In genomic region chr9:34625087-34625486, GRCh38 we compare ENCODE assay signal across 21 cellular contexts. TPM values are rescaled to one million over a fixed set of nuclear protein-coding genes. Genes with fewer than 3 reads are reported as not detected.
DNase-seq lines count a peak whose midpoint lies in the region; ATAC-seq, FAIRE-seq and TF ChIP-seq lines count a peak whose summit lies in the region.
"Had no signal": no experiment of that assay in that cellular context is flagged by ENCODE, and none has a peak within 500 bp of the region (broad histone marks: within the 10 kb centered on the region; RNA-seq: fewer than 3 reads in every experiment).

No MANE protein-coding gene starts in this region.

- H3K36me3 ChIP-seq in HepG2 (replicated peaks in 1 of 2; ENCODE audit: control insufficient read depth in 1 of 2, insufficient read depth in 2 of 2, low read length in 2 of 2) (no peaks in the 10 kb centered on the region), right lobe of liver (no peaks in the 10 kb centered on the region), smooth muscle cell (ENCODE audit: low read depth) (no peaks in the 10 kb centered on the region)
- H3K36me3 ChIP-seq: BLaER1 had no signal

- BruUV-seq in HepG2 (replicated peaks; lab: Mats Ljungman, UMichigan): no TSS peak

- H3K27me3 ChIP-seq in HepG2 (ENCODE audit: control insufficient read depth in 1 of 2, insufficient read depth in 2 of 2, low read length in 2 of 2) (peaks cover 4 to 20% of the 10 kb centered on the region in 2 experiments; a peak in 3 of 5 replicates), right lobe of liver (no peaks in the 10 kb centered on the region), smooth muscle cell (ENCODE audit: low read depth) (peaks cover 63% of the 10 kb centered on the region)

- intact Hi-C loops in HepG2 (cut with micrococcal nuclease; ENCODE audit: unreplicated experiment): no loop called here
- intact Hi-C loops in right lobe of liver (cut with DNase I): no loop called here

- H3K79me2 ChIP-seq in HepG2 (ENCODE audit: insufficient read depth, low read length) (no peaks in the 10 kb centered on the region), smooth muscle cell (ENCODE audit: low read depth) (no peaks in the 10 kb centered on the region)

- no peaks in the 10 kb centered on the region for H3F3A ChIP-seq in smooth muscle cell (ENCODE audit: low read depth)

- H2AFZ ChIP-seq in HepG2 (ENCODE audit: low read length) (no peak overlapping the region), smooth muscle cell (ENCODE audit: low read depth) (no peak overlapping the region)
- H2AFZ ChIP-seq: GM23248 had no signal

- no peaks in the 10 kb centered on the region for H3K9me3 ChIP-seq in HepG2 (ENCODE audit: low read length)
- H3K9me3 ChIP-seq in right lobe of liver: no peaks in the 10 kb centered on the region
- H3K9me3 ChIP-seq in iPS-18c (ENCODE audit: control insufficient read depth, insufficient read depth, low read length): peaks cover 2% of the 10 kb centered on the region
- no peaks in the 10 kb centered on the region for H3K9me3 ChIP-seq in smooth muscle cell (replicated peaks; ENCODE audit: low read depth)

- H3K4me3 ChIP-seq in HepG2 (replicated peaks in 1 of 3; ENCODE audit: insufficient read depth in 1 of 3, low read depth in 2 of 3, low read length in 3 of 3) (no peak overlapping the region), right lobe of liver (no peak overlapping the region), iPS-18c (ENCODE audit: insufficient read depth, low read depth, low read length) (peak overlapping the region; percentile 43; the same call in 1 of the 2 replicates), smooth muscle cell (no peak overlapping the region)
- H3K4me3 ChIP-seq: BLaER1, GM23248 had no signal

- POLR2A ChIA-PET in HepG2 (lab: Yijun Ruan, JAX): no interaction called here

- TF ChIP-seq EP300 in HepG2 (IDR thresholded peaks at IDR 0.05; ENCODE audit: low read depth in 2 of 2, low read length in 2 of 2) (no peak), HepG2 (CRISPR knock-in tag; IDR thresholded peaks at IDR 0.05; ENCODE audit: borderline replicate concordance) (no peak)

- H3K9ac ChIP-seq in HepG2 (ENCODE audit: insufficient read depth, low read depth, low read length) (no peak overlapping the region), smooth muscle cell (ENCODE audit: low read depth) (no peak overlapping the region)
- H3K9ac ChIP-seq: BLaER1, GM23248 had no signal

- WGBS in HepG2 (ENCODE audit: low lambda C conversion rate): 49% methylated on average over 6 of the region's 6 CpGs
- 56% methylated on average over 3 of the region's 6 CpGs for WGBS in right lobe of liver (ENCODE audit: insufficient coverage, low coverage, low lambda C conversion rate, missing lambda C conversion rate)
- WGBS in smooth muscle cell (ENCODE audit: low lambda C conversion rate): 50% methylated on average over 6 of the region's 6 CpGs

- in situ Hi-C loops in HepG2 (cut with HindIII; ENCODE audit: extremely low pct_ligation_motif_present, low pct_unique_long_range_greater_than_20kb): no loop called here

- TF ChIP-seq POLR2A in HepG2 (IDR thresholded peaks at IDR 0.05; ENCODE audit: insufficient read depth in 1 of 2, low read depth in 2 of 2, low read length in 2 of 2) (no peak), right lobe of liver (IDR thresholded peaks at IDR 0.05) (no peak)

- H4K20me1 ChIP-seq in HepG2 (ENCODE audit: insufficient read depth, low read length): no peaks in the 10 kb centered on the region
- H4K20me1 ChIP-seq in smooth muscle cell (ENCODE audit: low read depth): no peaks in the 10 kb centered on the region

- no peak overlapping the region for H3K27ac ChIP-seq in HepG2 (ENCODE audit: extremely low read length, insufficient read depth, low read length)
- H3K27ac ChIP-seq in right lobe of liver: no peak overlapping the region
- no peak overlapping the region for H3K27ac ChIP-seq in smooth muscle cell (ENCODE audit: low read depth)
- H3K27ac ChIP-seq: BLaER1, GM23248 had no signal

- H3K4me1 ChIP-seq in HepG2 (ENCODE audit: insufficient read depth, low read length): peaks cover 31% of the 10 kb centered on the region
- peaks cover 0 to 16% (median under 1%) of the 10 kb centered on the region in 4 donors for H3K4me1 ChIP-seq in right lobe of liver
- peaks cover 27% of the 10 kb centered on the region for H3K4me1 ChIP-seq in smooth muscle cell (ENCODE audit: low read depth)

- H3K4me2 ChIP-seq in HepG2 (ENCODE audit: low read depth, low read length) (no peak overlapping the region), smooth muscle cell (peak overlapping the region; percentile 40)

- no peak for ATAC-seq in HepG2
- no peak for ATAC-seq in right lobe of liver
- ATAC-seq: HCT116 had no signal

- no peak for TF ChIP-seq RAD21 in HepG2 (CRISPR knock-in tag; IDR thresholded peaks at IDR 0.05)

- TF ChIP-seq CTCF in HepG2 (CRISPR knock-in tag; IDR thresholded peaks at IDR 0.05) (no peak), right lobe of liver (IDR thresholded peaks at IDR 0.05) (no peak), smooth muscle cell (IDR thresholded peaks at IDR 0.05; ENCODE audit: borderline replicate concordance, insufficient read depth, poor library complexity, severe bottlenecking) (no peak)

- CTCF ChIA-PET in HepG2 (lab: Yijun Ruan, JAX; ENCODE audit: low intra/inter-chr PET ratio, low total read pairs): no interaction called here

- DNase-seq in HepG2 (ENCODE audit: low spot score) (no peak), right lobe of liver (no peak), smooth muscle cell (lab: John Stamatoyannopoulos, UW; ENCODE audit: unreplicated experiment) (no peak), NCI-H2227 (lab: John Stamatoyannopoulos, UW; ENCODE audit: unreplicated experiment) (no peak)
- DNase-seq in activated CD4-positive, CD25-positive, alpha-beta regulatory T cell treated with anti-CD3 and anti-CD28 coated beads, Interleukin-2, amount 50 U/mL, for 72 hours: no peak
- DNase-seq: CD4-positive, alpha-beta memory T cell; DMS153; GDM1; GM23248; KBM-7; NCI-H1105 treated with DMSO at 0.1 percent for 48 hours; NCI-H1694; NCI-H2081 treated with DMSO at 0.1 percent for 48 hours; Right ventricle myocardium superior had no signal

- no peak for FAIRE-seq in HepG2 (lab: Jason Lieb, UNC)
- FAIRE-seq: A204.1, RCC 7860 had no signal

RNA-seq across cellular contexts. Expression of gene ARID3C, which starts 3.8 kb away (rescaled TPM):
- total RNA-seq in HepG2 (2016; rRNA removed; fragmentation: Illumina TruSeq; extraction: Trizol) (not detected in 2 replicates), right lobe of liver (1 to 10 TPM; 1.7 to 6.7 (median 2.5) TPM), smooth muscle cell (not detected in 2 replicates)
- total RNA-seq in HepG2 (2016; cell fraction: cytosol; rRNA removed; fragmentation: Illumina TruSeq; extraction: Trizol; ENCODE audit: low read depth): not detected in 2 replicates
- not detected in 2 replicates for total RNA-seq in HepG2 (2016; cell fraction: insoluble cytoplasmic fraction; rRNA removed; fragmentation: Illumina TruSeq; extraction: Trizol)
- not detected in 2 replicates for total RNA-seq in HepG2 (2016; cell fraction: membrane; rRNA removed; fragmentation: Illumina TruSeq; extraction: Trizol)
- total RNA-seq in HepG2 (2016; cell fraction: nucleus; rRNA removed; fragmentation: Illumina TruSeq; extraction: Trizol): not detected in 2 replicates
- polyA plus RNA-seq in HepG2 (2011; rRNA removed) (not detected in 2 replicates), smooth muscle cell (0.40 and 0.45 TPM in 2 replicates)
- polyA plus RNA-seq in HepG2 (2011; cell fraction: cytosol; rRNA removed): not detected in 2 replicates
- 0.17 and 0.34 TPM in 2 replicates for polyA plus RNA-seq in HepG2 (2011; cell fraction: nucleus; rRNA removed)
- 0.12 TPM in 1 of 2 replicates, not detected in the other for polyA plus RNA-seq in HepG2 (2012)
- not detected in 2 replicates for polyA plus RNA-seq in HepG2 (2016; cell fraction: cytosol; fragmentation: Illumina TruSeq; extraction: Trizol; ENCODE audit: low read depth)
- polyA plus RNA-seq in HepG2 (2016; cell fraction: insoluble cytoplasmic fraction; fragmentation: Illumina TruSeq; extraction: Trizol; ENCODE audit: low read depth): not detected in 2 replicates
- not detected in 2 replicates for polyA plus RNA-seq in HepG2 (2016; cell fraction: membrane; fragmentation: Illumina TruSeq; extraction: Trizol; ENCODE audit: low read depth)
- 0.45 TPM in 1 of 2 replicates, not detected in the other for polyA plus RNA-seq in HepG2 (2016; cell fraction: nucleus; fragmentation: Illumina TruSeq; extraction: Trizol; ENCODE audit: insufficient read depth, low read depth)
- not detected in 2 replicates for polyA minus RNA-seq in HepG2 (2011; rRNA and poly(A)+ RNA removed; ENCODE audit: low replicate concordance)
- not detected in 2 replicates for polyA minus RNA-seq in HepG2 (2011; cell fraction: cytosol; rRNA and poly(A)+ RNA removed)
- not detected in 2 replicates for polyA minus RNA-seq in HepG2 (2011; cell fraction: nucleus; rRNA and poly(A)+ RNA removed)
- total RNA-seq: CD4-positive, alpha-beta memory T cell; Daoy; NCI-H460; Right ventricle myocardium superior had no signal
- polyA plus RNA-seq: CD4-positive, alpha-beta memory T cell; GM23248 had no signal

RNA-seq across cellular contexts. Expression of gene DCTN3, which starts 4.8 kb away (rescaled TPM):
- total RNA-seq in HepG2 (2016; rRNA removed; fragmentation: Illumina TruSeq; extraction: Trizol) (27.4 and 30.8 TPM in 2 replicates), right lobe of liver (10 to 100 TPM; 26.4 to 36.8 (median 32.7) TPM), smooth muscle cell (76.4 and 87.6 TPM in 2 replicates)
- total RNA-seq in HepG2 (2016; cell fraction: cytosol; rRNA removed; fragmentation: Illumina TruSeq; extraction: Trizol; ENCODE audit: low read depth): 11.0 and 11.1 TPM in 2 replicates
- 29.0 and 29.5 TPM in 2 replicates for total RNA-seq in HepG2 (2016; cell fraction: insoluble cytoplasmic fraction; rRNA removed; fragmentation: Illumina TruSeq; extraction: Trizol)
- total RNA-seq in HepG2 (2016; cell fraction: membrane; rRNA removed; fragmentation: Illumina TruSeq; extraction: Trizol): 15.9 and 16.4 TPM in 2 replicates
- total RNA-seq in HepG2 (2016; cell fraction: nucleus; rRNA removed; fragmentation: Illumina TruSeq; extraction: Trizol): 15.7 and 15.9 TPM in 2 replicates
- polyA plus RNA-seq in HepG2 (2011; rRNA removed) (32.8 and 34.5 TPM in 2 replicates), smooth muscle cell (142 and 164 TPM in 2 replicates)
- polyA plus RNA-seq in HepG2 (2011; cell fraction: cytosol; rRNA removed): 32.8 and 40.8 TPM in 2 replicates
- 36.1 and 42.7 TPM in 2 replicates for polyA plus RNA-seq in HepG2 (2011; cell fraction: nucleus; rRNA removed)
- polyA plus RNA-seq in HepG2 (2012): 27.8 and 28.4 TPM in 2 replicates
- polyA plus RNA-seq in HepG2 (2016; cell fraction: cytosol; fragmentation: Illumina TruSeq; extraction: Trizol; ENCODE audit: low read depth): 15.7 and 17.6 TPM in 2 replicates
- polyA plus RNA-seq in HepG2 (2016; cell fraction: insoluble cytoplasmic fraction; fragmentation: Illumina TruSeq; extraction: Trizol; ENCODE audit: low read depth): 38.4 and 45.3 TPM in 2 replicates
- 19.8 and 22.1 TPM in 2 replicates for polyA plus RNA-seq in HepG2 (2016; cell fraction: membrane; fragmentation: Illumina TruSeq; extraction: Trizol; ENCODE audit: low read depth)
- 37.1 and 38.5 TPM in 2 replicates for polyA plus RNA-seq in HepG2 (2016; cell fraction: nucleus; fragmentation: Illumina TruSeq; extraction: Trizol; ENCODE audit: insufficient read depth, low read depth)
- 25.6 and 63.0 TPM in 2 replicates for polyA minus RNA-seq in HepG2 (2011; rRNA and poly(A)+ RNA removed; ENCODE audit: low replicate concordance)
- polyA minus RNA-seq in HepG2 (2011; cell fraction: cytosol; rRNA and poly(A)+ RNA removed): 6.0 and 6.2 TPM in 2 replicates
- 17.4 and 23.5 TPM in 2 replicates for polyA minus RNA-seq in HepG2 (2011; cell fraction: nucleus; rRNA and poly(A)+ RNA removed)

RNA-seq across cellular contexts. Expression of gene SIGMAR1, which starts 12.5 kb away (rescaled TPM):
- total RNA-seq in HepG2 (2016; rRNA removed; fragmentation: Illumina TruSeq; extraction: Trizol) (28.5 and 60.8 TPM in 2 replicates), right lobe of liver (100 to 1,000 TPM in 5 of 6 experiments, 10 to 100 TPM in 1; 69.3 to 237 (median 123) TPM), smooth muscle cell (99.6 and 105 TPM in 2 replicates)
- 29.7 and 36.9 TPM in 2 replicates for total RNA-seq in HepG2 (2016; cell fraction: cytosol; rRNA removed; fragmentation: Illumina TruSeq; extraction: Trizol; ENCODE audit: low read depth)
- 27.0 and 60.5 TPM in 2 replicates for total RNA-seq in HepG2 (2016; cell fraction: insoluble cytoplasmic fraction; rRNA removed; fragmentation: Illumina TruSeq; extraction: Trizol)
- 57.4 and 66.9 TPM in 2 replicates for total RNA-seq in HepG2 (2016; cell fraction: membrane; rRNA removed; fragmentation: Illumina TruSeq; extraction: Trizol)
- total RNA-seq in HepG2 (2016; cell fraction: nucleus; rRNA removed; fragmentation: Illumina TruSeq; extraction: Trizol): 47.9 and 57.4 TPM in 2 replicates
- polyA plus RNA-seq in HepG2 (2011; rRNA removed) (38.9 and 45.9 TPM in 2 replicates), smooth muscle cell (152 and 192 TPM in 2 replicates)
- polyA plus RNA-seq in HepG2 (2011; cell fraction: cytosol; rRNA removed): 46.5 and 47.9 TPM in 2 replicates
- 28.6 and 40.8 TPM in 2 replicates for polyA plus RNA-seq in HepG2 (2011; cell fraction: nucleus; rRNA removed)
- 57.8 and 68.0 TPM in 2 replicates for polyA plus RNA-seq in HepG2 (2012)
- 54.4 and 69.4 TPM in 2 replicates for polyA plus RNA-seq in HepG2 (2016; cell fraction: cytosol; fragmentation: Illumina TruSeq; extraction: Trizol; ENCODE audit: low read depth)
- polyA plus RNA-seq in HepG2 (2016; cell fraction: insoluble cytoplasmic fraction; fragmentation: Illumina TruSeq; extraction: Trizol; ENCODE audit: low read depth): 55.2 and 61.1 TPM in 2 replicates
- 86.0 and 102 TPM in 2 replicates for polyA plus RNA-seq in HepG2 (2016; cell fraction: membrane; fragmentation: Illumina TruSeq; extraction: Trizol; ENCODE audit: low read depth)
- polyA plus RNA-seq in HepG2 (2016; cell fraction: nucleus; fragmentation: Illumina TruSeq; extraction: Trizol; ENCODE audit: insufficient read depth, low read depth): 131 and 132 TPM in 2 replicates
- 71.0 and 231 TPM in 2 replicates for polyA minus RNA-seq in HepG2 (2011; rRNA and poly(A)+ RNA removed; ENCODE audit: low replicate concordance)
- polyA minus RNA-seq in HepG2 (2011; cell fraction: cytosol; rRNA and poly(A)+ RNA removed): 23.8 and 24.9 TPM in 2 replicates
- polyA minus RNA-seq in HepG2 (2011; cell fraction: nucleus; rRNA and poly(A)+ RNA removed): 13.3 and 18.3 TPM in 2 replicates

RNA-seq across cellular contexts. Expression of gene RPP25L, which starts 13.2 kb away (rescaled TPM):
- total RNA-seq in HepG2 (2016; rRNA removed; fragmentation: Illumina TruSeq; extraction: Trizol): 24.5 and 32.1 TPM in 2 replicates
- total RNA-seq in HepG2 (2016; cell fraction: cytosol; rRNA removed; fragmentation: Illumina TruSeq; extraction: Trizol; ENCODE audit: low read depth): 11.7 and 12.9 TPM in 2 replicates
- 25.9 and 30.1 TPM in 2 replicates for total RNA-seq in HepG2 (2016; cell fraction: insoluble cytoplasmic fraction; rRNA removed; fragmentation: Illumina TruSeq; extraction: Trizol)
- 15.6 and 18.9 TPM in 2 replicates for total RNA-seq in HepG2 (2016; cell fraction: membrane; rRNA removed; fragmentation: Illumina TruSeq; extraction: Trizol)
- 10.0 and 12.4 TPM in 2 replicates for total RNA-seq in HepG2 (2016; cell fraction: nucleus; rRNA removed; fragmentation: Illumina TruSeq; extraction: Trizol)
- polyA plus RNA-seq in HepG2 (2011; rRNA removed): 27.3 and 31.2 TPM in 2 replicates
- polyA plus RNA-seq in HepG2 (2011; cell fraction: cytosol; rRNA removed): 27.2 and 38.8 TPM in 2 replicates
- polyA plus RNA-seq in HepG2 (2011; cell fraction: nucleus; rRNA removed): 14.2 and 16.4 TPM in 2 replicates
- polyA plus RNA-seq in HepG2 (2012): 15.8 and 18.2 TPM in 2 replicates
- 11.0 and 13.0 TPM in 2 replicates for polyA plus RNA-seq in HepG2 (2016; cell fraction: cytosol; fragmentation: Illumina TruSeq; extraction: Trizol; ENCODE audit: low read depth)
- polyA plus RNA-seq in HepG2 (2016; cell fraction: insoluble cytoplasmic fraction; fragmentation: Illumina TruSeq; extraction: Trizol; ENCODE audit: low read depth): 26.3 and 26.5 TPM in 2 replicates
- 11.2 and 12.0 TPM in 2 replicates for polyA plus RNA-seq in HepG2 (2016; cell fraction: membrane; fragmentation: Illumina TruSeq; extraction: Trizol; ENCODE audit: low read depth)
- polyA plus RNA-seq in HepG2 (2016; cell fraction: nucleus; fragmentation: Illumina TruSeq; extraction: Trizol; ENCODE audit: insufficient read depth, low read depth): 13.1 and 17.9 TPM in 2 replicates
- polyA minus RNA-seq in HepG2 (2011; rRNA and poly(A)+ RNA removed; ENCODE audit: low replicate concordance): 17.6 and 31.0 TPM in 2 replicates
- 11.2 and 11.8 TPM in 2 replicates for polyA minus RNA-seq in HepG2 (2011; cell fraction: cytosol; rRNA and poly(A)+ RNA removed)
- polyA minus RNA-seq in HepG2 (2011; cell fraction: nucleus; rRNA and poly(A)+ RNA removed): 5.3 and 5.7 TPM in 2 replicates
- total RNA-seq in right lobe of liver: 10 to 100 TPM; 15.2 to 29.1 (median 25.0) TPM
- total RNA-seq in smooth muscle cell: 10.9 and 11.3 TPM in 2 replicates
- 20.9 and 27.5 TPM in 2 replicates for polyA plus RNA-seq in smooth muscle cell

RNA-seq across cellular contexts. Expression of gene GALT, which starts 21.4 kb away (rescaled TPM):
- 21.1 and 40.4 TPM in 2 replicates for total RNA-seq in HepG2 (2016; rRNA removed; fragmentation: Illumina TruSeq; extraction: Trizol)
- 12.8 and 15.4 TPM in 2 replicates for total RNA-seq in HepG2 (2016; cell fraction: cytosol; rRNA removed; fragmentation: Illumina TruSeq; extraction: Trizol; ENCODE audit: low read depth)
- 21.8 and 38.8 TPM in 2 replicates for total RNA-seq in HepG2 (2016; cell fraction: insoluble cytoplasmic fraction; rRNA removed; fragmentation: Illumina TruSeq; extraction: Trizol)
- total RNA-seq in HepG2 (2016; cell fraction: membrane; rRNA removed; fragmentation: Illumina TruSeq; extraction: Trizol): 13.8 and 14.2 TPM in 2 replicates
- total RNA-seq in HepG2 (2016; cell fraction: nucleus; rRNA removed; fragmentation: Illumina TruSeq; extraction: Trizol): 46.8 and 57.0 TPM in 2 replicates
- 46.3 and 51.3 TPM in 2 replicates for polyA plus RNA-seq in HepG2 (2011; rRNA removed)
- polyA plus RNA-seq in HepG2 (2011; cell fraction: cytosol; rRNA removed): 11.4 and 15.3 TPM in 2 replicates
- polyA plus RNA-seq in HepG2 (2011; cell fraction: nucleus; rRNA removed): 271 and 279 TPM in 2 replicates
- 32.1 and 38.4 TPM in 2 replicates for polyA plus RNA-seq in HepG2 (2012)
- 9.9 TPM in 2 replicates for polyA plus RNA-seq in HepG2 (2016; cell fraction: cytosol; fragmentation: Illumina TruSeq; extraction: Trizol; ENCODE audit: low read depth)
- polyA plus RNA-seq in HepG2 (2016; cell fraction: insoluble cytoplasmic fraction; fragmentation: Illumina TruSeq; extraction: Trizol; ENCODE audit: low read depth): 26.1 and 30.6 TPM in 2 replicates
- 10.9 and 13.1 TPM in 2 replicates for polyA plus RNA-seq in HepG2 (2016; cell fraction: membrane; fragmentation: Illumina TruSeq; extraction: Trizol; ENCODE audit: low read depth)
- polyA plus RNA-seq in HepG2 (2016; cell fraction: nucleus; fragmentation: Illumina TruSeq; extraction: Trizol; ENCODE audit: insufficient read depth, low read depth): 91.9 and 92.7 TPM in 2 replicates
- 27.4 and 44.3 TPM in 2 replicates for polyA minus RNA-seq in HepG2 (2011; rRNA and poly(A)+ RNA removed; ENCODE audit: low replicate concordance)
- 4.0 and 5.6 TPM in 2 replicates for polyA minus RNA-seq in HepG2 (2011; cell fraction: cytosol; rRNA and poly(A)+ RNA removed)
- 68.1 and 83.3 TPM in 2 replicates for polyA minus RNA-seq in HepG2 (2011; cell fraction: nucleus; rRNA and poly(A)+ RNA removed)
- total RNA-seq in right lobe of liver: 100 to 1,000 TPM in 4 of 6 experiments, 10 to 100 TPM in 2; 58.2 to 157 (median 117) TPM
- total RNA-seq in smooth muscle cell: 25.9 and 32.9 TPM in 2 replicates
- polyA plus RNA-seq in smooth muscle cell: 46.4 and 52.2 TPM in 2 replicates
